1 cellular context compared by ENCODE assay signal in the genomic region with DNA sequence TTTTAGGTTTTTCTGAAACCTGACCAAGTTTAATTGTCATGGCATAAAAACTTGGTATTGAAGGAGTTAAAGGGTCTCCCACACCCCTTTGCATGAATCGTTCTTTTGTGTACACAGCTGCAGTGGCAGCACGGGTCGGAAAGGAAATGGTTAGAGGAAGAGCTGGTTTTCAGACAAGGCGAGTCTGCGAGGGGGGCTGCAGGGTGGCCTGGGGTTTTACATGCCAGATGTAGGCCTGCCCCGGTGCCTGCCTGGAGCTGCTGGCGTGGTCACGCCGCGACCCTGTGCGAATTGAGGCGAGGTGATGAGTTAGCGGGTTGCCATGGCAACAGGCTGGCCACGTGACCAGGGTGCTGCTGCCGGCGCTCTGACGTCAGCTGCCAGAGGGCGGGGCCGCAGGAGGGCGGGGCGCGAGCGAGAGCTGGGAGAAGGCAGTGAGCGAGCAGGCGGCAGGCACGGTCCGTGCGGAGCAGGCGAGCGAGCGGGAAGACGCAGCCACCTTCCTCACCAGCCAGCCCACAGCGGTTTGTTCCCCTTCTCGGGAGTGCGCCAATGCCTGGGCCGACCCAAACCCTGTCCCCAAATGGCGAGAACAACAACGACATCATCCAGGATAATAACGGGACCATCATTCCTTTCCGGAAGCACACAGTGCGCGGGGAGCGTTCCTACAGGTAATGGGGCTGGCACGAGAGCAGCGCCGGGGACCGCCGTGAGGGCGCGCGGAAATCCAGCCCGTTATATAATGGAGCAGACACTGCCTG.
TF ChIP-seq lines count a peak whose summit lies in the region.

MAPRE2 (plus strand) TSS at position 426 of the 764 bp plus-strand sequence; CDS start at position 553, 127 bp downstream.

TF ChIP-seq in GM23338, 12 proteins besides CTCF, POLR2A, EP300 and RAD21 (continued from another document):
- TF ChIP-seq POLR2AphosphoS5 (IDR thresholded peaks at IDR 0.05; ENCODE audit: low read depth): peak; percentile 99
- peak; percentile 94 for TF ChIP-seq CREB1 (CRISPR knock-in tag; IDR thresholded peaks at IDR 0.05; ENCODE audit: low read depth)
- 0 out of 2 replicates have a peak, but pooled peaks have one; percentile 12 for TF ChIP-seq NANOG (IDR thresholded peaks at IDR 0.05; ENCODE audit: borderline replicate concordance)
- no peak for TF ChIP-seq STAT1 (IDR thresholded peaks at IDR 0.05; ENCODE audit: unreplicated experiment)
